8 cellular contexts compared by ENCODE assay signal in the genomic region with DNA sequence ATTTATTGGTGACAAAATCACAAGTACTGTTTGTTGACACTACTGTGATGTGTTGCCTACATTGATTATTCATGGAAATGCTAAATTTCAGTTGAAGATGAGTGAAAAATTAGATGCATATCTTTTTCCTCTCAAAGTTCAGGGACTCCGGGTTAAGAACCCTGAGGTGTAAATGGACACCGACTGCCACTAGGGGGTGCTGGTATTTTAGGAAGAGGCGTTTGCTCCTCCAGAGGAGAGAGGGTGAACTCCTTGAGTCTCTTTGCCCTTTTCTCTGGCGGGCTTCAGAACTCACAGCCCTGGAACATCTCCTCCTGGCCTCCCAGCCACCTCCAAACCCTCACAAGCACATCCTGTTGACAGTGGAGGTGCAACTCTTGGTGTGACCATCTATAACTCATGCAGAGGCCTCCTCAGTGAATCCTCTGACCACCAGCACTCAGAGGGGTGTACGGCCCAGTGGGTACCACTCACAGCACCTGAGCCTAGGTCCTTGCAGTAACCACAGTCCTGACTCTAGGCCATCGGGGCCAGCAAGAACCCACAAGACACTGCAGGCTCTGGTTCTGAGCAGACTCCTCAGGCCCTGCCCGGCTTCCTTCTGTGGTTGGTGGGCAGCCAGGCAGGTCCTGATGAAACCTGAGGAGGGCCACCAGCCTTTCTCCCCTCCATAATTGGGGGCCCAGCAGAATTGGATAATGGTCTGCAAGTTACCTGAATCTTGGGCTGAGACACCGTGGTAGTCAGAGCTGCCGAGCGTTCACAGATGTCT. TPM values are rescaled to one million over a fixed set of nuclear protein-coding genes. Genes with fewer than 3 reads are reported as not detected.
DNase-seq lines count a peak whose midpoint lies in the region; ATAC-seq and TF ChIP-seq lines count a peak whose summit lies in the region.

No MANE protein-coding gene starts in this region.

- H3K4me3 ChIP-seq in esophagus muscularis mucosa = no peak overlapping the region
- H3K4me3 ChIP-seq in stomach = no peak overlapping the region

- H3K27ac ChIP-seq in esophagus muscularis mucosa (replicated peaks in 1 of 4) (no peak overlapping the region), stomach (no peak overlapping the region)

- TF ChIP-seq EP300 in esophagus muscularis mucosa (IDR thresholded peaks at IDR 0.05) = no peak
- no peak for TF ChIP-seq EP300 in stomach (IDR thresholded peaks at IDR 0.05)

- H3K4me1 Mint-ChIP-seq in nephron progenitor cell = peaks cover 5% of the 10 kb centered on the region

- peak; percentile 85 to 87 (median 86) for TF ChIP-seq CTCF in esophagus muscularis mucosa (IDR thresholded peaks at IDR 0.05)
- TF ChIP-seq CTCF in nephron progenitor cell (IDR thresholded peaks at IDR 0.05) = peak; percentile 80
- peak in 5 of 7 experiments; percentile 53 to 88 (median 70) for TF ChIP-seq CTCF in stomach (IDR thresholded peaks at IDR 0.05)

- no peak for ATAC-seq in GM21717 (IDR thresholded peaks at IDR 0.05; ENCODE audit: unreplicated experiment)

- H3K36me3 ChIP-seq in esophagus muscularis mucosa = no peaks in the 10 kb centered on the region
- no peaks in the 10 kb centered on the region for H3K36me3 ChIP-seq in stomach

- H3K9me3 ChIP-seq in esophagus muscularis mucosa (no peaks in the 10 kb centered on the region), stomach (peaks cover 0 to 8% (median 0%) of the 10 kb centered on the region in 4 donors)

- H3K9me3 Mint-ChIP-seq in nephron progenitor cell = peaks cover 22% of the 10 kb centered on the region

- H3K27me3 ChIP-seq in esophagus muscularis mucosa (no peaks in the 10 kb centered on the region), stomach (no peaks in the 10 kb centered on the region)

- intact Hi-C loops in esophagus muscularis mucosa (cut with DNase I) (loop anchor here (2.0 kb wide), 1 partner anchor 529 kb away; no protein-coding TSS in a partner anchor), stomach (cut with DNase I; ENCODE audit: low total_unique reads) (loop anchor here (10.0 kb wide), 2 partner anchors 303 to 533 kb away; no protein-coding TSS in a partner anchor)

- peak; percentile 64 for DNase-seq in activated gamma-delta T cell treated with Interleukin-2 at 50 U/mL for 16 hours
- DNase-seq in activated gamma-delta T cell (lab: John Stamatoyannopoulos, UW) = no peak
- DNase-seq in NOMO-1 treated with dmso at 0.1 percent for 144 hours (lab: John Stamatoyannopoulos, UW; ENCODE audit: unreplicated experiment) = peak; percentile 62
- peak; percentile 69 for DNase-seq in activated CD8-positive, alpha-beta memory T cell treated with anti-CD3 and anti-CD28 coated beads, Interleukin-2, amount 50 U/mL, for 4 hours
- DNase-seq in esophagus muscularis mucosa (ENCODE audit: extremely low spot score) = no peak
- peak; percentile 75 for DNase-seq in nephron progenitor cell
- peak; percentile 70 for DNase-seq in stomach

- no peaks in the 10 kb centered on the region for H3K36me3 Mint-ChIP-seq in nephron progenitor cell (ENCODE audit: low read depth)

- no peak overlapping the region for H3K4me3 Mint-ChIP-seq in nephron progenitor cell

- TF ChIP-seq POLR2A in esophagus muscularis mucosa (IDR thresholded peaks at IDR 0.05; ENCODE audit: low read depth) = no peak
- TF ChIP-seq POLR2A in stomach (IDR thresholded peaks at IDR 0.05) = no peak

- H3K4me1 ChIP-seq in esophagus muscularis mucosa (peaks cover 0 to 7% (median 5%) of the 10 kb centered on the region in 4 donors), stomach (no peaks in the 10 kb centered on the region)

- 67% methylated on average over 7 of the region's 10 CpGs for WGBS in esophagus muscularis mucosa
- 44 to 58% (median 57%) methylated on average over 8 to 10 of the region's 10 CpGs for WGBS in stomach, 5 donors

- peaks cover 8% of the 10 kb centered on the region for H3K27me3 Mint-ChIP-seq in nephron progenitor cell (ENCODE audit: low read depth, poor library complexity)

- no peak overlapping the region for H3K27ac Mint-ChIP-seq in nephron progenitor cell

RNA-seq across cellular contexts. Expression of a gene that starts 26.2 kb away (rescaled TPM):
- total RNA-seq in esophagus muscularis mucosa = 10 to 100 TPM in 2 of 4 donors, 1 to 10 TPM in 2; 7.0 to 16.2 (median 9.6) TPM
- total RNA-seq in stomach = 10 to 100 TPM in 2 of 5 donors, 1 to 10 TPM in 2, not detected in 1; 5.1 to 29.8 (median 13.2) TPM
- 1 to 10 TPM in 2 of 3 donors, under 1 TPM in 1; 0.90 to 3.4 (median 2.9) TPM for polyA plus RNA-seq in stomach

RNA-seq across cellular contexts. Expression of a gene that starts 29.6 kb away (rescaled TPM):
- 100 to 1,000 TPM in 3 of 4 donors, 10 to 100 TPM in 1; 69.3 to 179 (median 117) TPM for total RNA-seq in esophagus muscularis mucosa
- 10 to 100 TPM in 2 of 5 donors, 1 to 10 TPM in 3; 5.8 to 56.2 (median 9.0) TPM for total RNA-seq in stomach
- polyA plus RNA-seq in stomach = 10 to 100 TPM in 1 of 3 donors, 1 to 10 TPM in 2; 2.9 to 16.6 (median 3.3) TPM

Comparison
In these comparisons a context has a peak if more than half of its experiments do, and no peak if none do; other contexts are left out.
1. DNase-seq: peak in activated gamma-delta T cell treated with Interleukin-2 at 50 U/mL for 16 hours (single experiment), NOMO-1 treated with dmso at 0.1 percent for 144 hours (single experiment), activated CD8-positive, alpha-beta memory T cell treated with anti-CD3 and anti-CD28 coated beads, Interleukin-2, amount 50 U/mL, for 4 hours (single experiment), nephron progenitor cell (single experiment) and stomach (single experiment); none in activated gamma-delta T cell (single experiment) and esophagus muscularis mucosa (single experiment).
2. Peak in every context shown above with its lines, with median percentiles within 50 percentile points of each other: CTCF ChIP-seq.